ENCODE assay signal across 25 cellular contexts in genomic region chr15:61780278-61780677, GRCh38.
A peak's percentile ranks its signal among the peaks of the same experiment; 100 is the strongest.
DNase-seq lines count a peak whose midpoint lies in the region; ATAC-seq and TF ChIP-seq lines count a peak whose summit lies in the region.
"Had no signal": no experiment of that assay in that cellular context is flagged by ENCODE, and none has a peak within 500 bp of the region (broad histone marks: within the 10 kb centered on the region; RNA-seq: fewer than 3 reads in every experiment).

No MANE protein-coding gene starts in this region.

- H3K4me3 ChIP-seq in astrocyte of the spinal cord (ENCODE audit: low read depth, low read length) (no peak overlapping the region), thyroid gland (replicated peaks in 1 of 3) (no peak overlapping the region)
- H3K4me3 ChIP-seq: PC-9, SJCRH30 had no signal

- H3K9me3 ChIP-seq in thyroid gland: no peaks in the 10 kb centered on the region
- H3K9me3 ChIP-seq: BE2C, SJCRH30 had no signal

- H3K36me3 ChIP-seq in thyroid gland: no peaks in the 10 kb centered on the region
- H3K36me3 ChIP-seq: BE2C, SJCRH30 had no signal

- in situ Hi-C loops in astrocyte of the spinal cord (cut with HindIII; ENCODE audit: low sequenced_read_pairs): no loop called here

- no peak for TF ChIP-seq CTCF in astrocyte of the spinal cord (IDR thresholded peaks at IDR 0.05; ENCODE audit: low read depth, low read length)
- TF ChIP-seq CTCF in thyroid gland (IDR thresholded peaks at IDR 0.05): no peak

- DNase-seq in NCI-H146 (lab: John Stamatoyannopoulos, UW): peak; percentile 5
- DNase-seq in NCI-H146 treated with DMSO at 0.1 percent for 48 hours (lab: John Stamatoyannopoulos, UW; ENCODE audit: unreplicated experiment): no peak
- DNase-seq in NCI-H345 (lab: John Stamatoyannopoulos, UW): peak; percentile 21
- peak; percentile 61 for DNase-seq in astrocyte of the spinal cord (ENCODE audit: low read depth, low spot score)
- DNase-seq in OCI-M1 (lab: John Stamatoyannopoulos, UW): no peak
- DNase-seq in thyroid gland: no peak
- DNase-seq: ACHN; BE2C; CD4-positive, CD25-positive, alpha-beta regulatory T cell; Karpas-422; NCI-H1092 treated with DMSO at 0.1 percent for 48 hours; NCI-H1436; NCI-H1930; NCI-H2107; NCI-H226; NCI-H526; NCI-H82; NK-92 treated with Interleukin-12 subunit alpha and Interleukin-12 subunit beta, amount 100 ng/mL, for 24 hours; PC-9; SJCRH30 had no signal

- TF ChIP-seq POLR2A in thyroid gland (IDR thresholded peaks at IDR 0.05): no peak

- no peak overlapping the region for H3K27ac ChIP-seq in thyroid gland
- H3K27ac ChIP-seq: 22Rv1, HL-60, PC-9, SJCRH30 had no signal

- H3K4me1 ChIP-seq in thyroid gland: no peaks in the 10 kb centered on the region
- H3K4me1 ChIP-seq: BE2C, SJCRH30 had no signal

- intact Hi-C loops in thyroid gland (cut with DNase I): no loop called here

- no peak for ATAC-seq in HG02852 (IDR thresholded peaks at IDR 0.05; ENCODE audit: unreplicated experiment)
- ATAC-seq: HCT116, Right ventricle myocardium inferior had no signal

- WGBS in thyroid gland, 2 donors: 81% methylated on average over 5 of the region's 5 CpGs

- H3K27me3 ChIP-seq in thyroid gland: no peaks in the 10 kb centered on the region
- H3K27me3 ChIP-seq: BE2C, SJCRH30 had no signal

Comparison
In these comparisons a context has a peak if more than half of its experiments do, and no peak if none do; other contexts are left out.
1. DNase-seq: peak in NCI-H146 (single experiment), NCI-H345 (single experiment) and astrocyte of the spinal cord (single experiment); none in NCI-H146 treated with DMSO at 0.1 percent for 48 hours (single experiment), OCI-M1 (single experiment) and thyroid gland (0 of 2).